Comparison of ENCODE assay signal across 29 cellular contexts in the genomic region with DNA sequence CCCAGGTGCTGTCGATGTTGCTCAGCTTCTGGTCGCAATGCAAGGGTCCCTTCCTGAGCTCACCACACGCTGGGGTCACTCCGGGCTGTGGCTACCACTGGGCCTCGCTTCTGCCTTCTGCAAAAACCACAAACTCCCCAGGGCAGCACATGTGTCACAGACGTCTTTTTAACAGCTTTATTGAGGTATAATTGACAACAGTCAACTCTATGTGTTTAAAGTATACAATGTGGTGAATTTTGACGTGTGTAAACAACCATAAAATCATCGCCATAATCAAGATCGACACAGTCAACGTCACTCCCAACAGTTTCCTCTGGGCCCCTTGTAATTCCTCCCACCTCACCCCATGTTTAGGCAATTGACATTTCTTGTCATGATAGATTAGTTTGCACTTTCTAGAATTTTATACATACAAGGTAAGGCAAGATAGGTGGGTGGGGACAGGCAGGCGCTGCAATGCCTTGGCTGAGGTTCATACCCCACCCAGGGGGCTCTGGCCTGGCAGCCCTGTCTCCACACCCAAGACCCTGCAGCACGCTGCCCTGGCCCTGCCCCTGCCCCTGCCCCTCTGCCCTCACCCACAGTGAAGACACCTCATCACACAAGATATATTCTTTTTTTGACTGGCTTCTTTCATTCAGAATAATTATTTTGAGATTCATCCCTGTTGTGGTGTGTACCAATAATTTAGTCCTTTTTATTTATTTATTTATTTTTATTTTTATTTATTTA. TPM values are rescaled to one million over a fixed set of nuclear protein-coding genes. Genes with fewer than 3 reads are reported as not detected.
A peak's percentile ranks its signal among the peaks of the same experiment; 100 is the strongest.
DNase-seq lines count a peak whose midpoint lies in the region; ATAC-seq, FAIRE-seq and TF ChIP-seq lines count a peak whose summit lies in the region.
"Had no signal": no experiment of that assay in that cellular context is flagged by ENCODE, and none has a peak within 500 bp of the region (broad histone marks: within the 10 kb centered on the region; RNA-seq: fewer than 3 reads in every experiment).

No MANE protein-coding gene starts in this region.

- no peak overlapping the region for H3K27ac ChIP-seq in SJCRH30
- H3K27ac ChIP-seq: lower lobe of right lung, stomach had no signal

- TF ChIP-seq CTCF in mucosa of descending colon (IDR thresholded peaks at IDR 0.05) (no peak), GM10266 (IDR thresholded peaks at IDR 0.05; ENCODE audit: control insufficient read depth, insufficient read depth, low read depth, missing control alignments) (no peak)

- H3K4me3 ChIP-seq in SJCRH30 (no peak overlapping the region), mucosa of descending colon (no peak overlapping the region)
- H3K4me3 ChIP-seq: GM23338, lower lobe of right lung, stomach had no signal

- H3K27me3 ChIP-seq in SJCRH30 = no peaks in the 10 kb centered on the region
- H3K27me3 ChIP-seq: stomach had no signal

- DNase-seq in SKM-1 treated with dmso at 0.1 percent for 144 hours (lab: John Stamatoyannopoulos, UW; ENCODE audit: unreplicated experiment) = peak; percentile 32
- DNase-seq in SKM-1 (lab: John Stamatoyannopoulos, UW; ENCODE audit: unreplicated experiment) = no peak
- DNase-seq in SJCRH30 = peak; percentile 34 to 52
- DNase-seq in mucosa of descending colon = peak; percentile 60 to 69 (median 67)
- DNase-seq in urothelium cell line (ENCODE audit: low spot score) = no peak
- no peak for DNase-seq in activated effector memory CD4-positive, alpha-beta T cell treated with anti-CD3 and anti-CD28 coated beads, Interleukin-2, amount 50 U/mL, for 16 hours
- DNase-seq in activated CD4-positive, alpha-beta T cell treated with anti-CD3 and anti-CD28 coated beads for 48 hours = no peak
- no peak for DNase-seq in GM10266 (ENCODE audit: extremely low spot score)
- DNase-seq: activated CD4-positive, alpha-beta T cell treated with anti-CD3 and anti-CD28 coated beads, Interleukin-2, amount 50 U/mL, for 1 hour; Caco-2; cerebellar nuclear complex; DMS79 treated with DMSO at 0.1 percent for 48 hours; effector CD4-positive, alpha-beta T cell; foreskin melanocyte; hypothalamus; IMR-90; NCI-H69; occipital lobe; SIG-M5; stimulated activated CD4-positive, alpha-beta T cell treated with anti-CD3 and anti-CD28 coated beads, Interleukin-4, amount 100 ng/mL, for 24 hours; stomach; trophoblast cell had no signal

- intact Hi-C loops in mucosa of descending colon (cut with DNase I, micrococcal nuclease) = no loop called here

- peak; percentile 80 for ATAC-seq in mucosa of descending colon
- ATAC-seq: GM23338, lower lobe of right lung had no signal

- peaks cover 22% of the 10 kb centered on the region for H3K4me1 ChIP-seq in SJCRH30
- H3K4me1 ChIP-seq in mucosa of descending colon (ENCODE audit: low read depth) = peaks cover 22% of the 10 kb centered on the region
- H3K4me1 ChIP-seq: lower lobe of right lung had no signal

- 0 out of 2 replicates have a peak, but pooled peaks cover 4% of the 10 kb centered on the region for H3K9me3 ChIP-seq in SJCRH30 (replicated peaks)
- H3K9me3 ChIP-seq in mucosa of descending colon = no peaks in the 10 kb centered on the region
- H3K9me3 ChIP-seq: Caco-2, lower lobe of right lung had no signal

- H3K36me3 ChIP-seq in SJCRH30 = no peaks in the 10 kb centered on the region
- H3K36me3 ChIP-seq in mucosa of descending colon (ENCODE audit: low read depth) = no peaks in the 10 kb centered on the region
- H3K36me3 ChIP-seq: lower lobe of right lung had no signal

- FAIRE-seq in urothelium cell line (lab: Jason Lieb, UNC) = peak; percentile 55
- FAIRE-seq: A204.1, astrocyte, keratinocyte had no signal

RNA-seq across cellular contexts. Expression of a gene that starts 11.6 kb away (rescaled TPM):
- 0.04 TPM in 1 of 2 replicates, not detected in the other for total RNA-seq in SJCRH30 (2014; rRNA removed; shearing (Covaris generic))
- total RNA-seq in mucosa of descending colon = 100 to 1,000 TPM in 2 of 3 donors, 10 to 100 TPM in 1; 77.7 to 330 (median 149) TPM
- total RNA-seq: MCF 10A; T-helper 1 cell treated with Interleukin-12 subunit alpha and Interleukin-12 subunit beta and Interleukin-4 antibody, amounts not matched to agents 30 ng/mL and 1 ng/mL, for 36 hours had no signal

Comparison
In these comparisons a context has a peak if more than half of its experiments do, and no peak if none do; other contexts are left out.
1. DNase-seq: peak in SKM-1 treated with dmso at 0.1 percent for 144 hours (single experiment), SJCRH30 (2 of 2) and mucosa of descending colon (3 of 3); none in SKM-1 (single experiment), urothelium cell line (single experiment), activated effector memory CD4-positive, alpha-beta T cell treated with anti-CD3 and anti-CD28 coated beads, Interleukin-2, amount 50 U/mL, for 16 hours (single experiment), activated CD4-positive, alpha-beta T cell treated with anti-CD3 and anti-CD28 coated beads for 48 hours (single experiment) and GM10266 (single experiment).
2. RNA of a gene that starts 11.6 kb away (total RNA-seq): 77.7 to 330 TPM in mucosa of descending colon; 0.04 TPM in SJCRH30; every median in the first group is over 10 times any median in the second.